Comparison of ENCODE assay signal across 15 cellular contexts in genomic region chr11:134024420-134025085, GRCh38. TPM values are rescaled to one million over a fixed set of nuclear protein-coding genes. Genes with fewer than 3 reads are reported as not detected.
A peak's percentile ranks its signal among the peaks of the same experiment; 100 is the strongest.
DNase-seq lines count a peak whose midpoint lies in the region; ATAC-seq, FAIRE-seq and TF ChIP-seq lines count a peak whose summit lies in the region.
"Had no signal": no experiment of that assay in that cellular context is flagged by ENCODE, and none has a peak within 500 bp of the region (broad histone marks: within the 10 kb centered on the region; RNA-seq: fewer than 3 reads in every experiment).

No MANE protein-coding gene starts in this region.

- H3K27ac ChIP-seq in PC-3 (ENCODE audit: low read length), result no peak overlapping the region
- H3K27ac ChIP-seq: HL-60 had no signal

- no peak for FAIRE-seq in GM12892 (lab: Jason Lieb, UNC)

- peaks cover 6% of the 10 kb centered on the region for H3K4me1 ChIP-seq in PC-3 (ENCODE audit: insufficient read depth, low read length)

- POLR2A ChIA-PET in PC-3 (lab: Charles Lee; ENCODE audit: unreplicated experiment), result interaction anchor here (0.6 kb wide), 1 partner anchor 102 kb away, joined by 6 read pairs; no protein-coding TSS in a partner anchor

- peak in 2 of 3 donors; percentile 30 to 35 for DNase-seq in stimulated activated CD4-positive, alpha-beta T cell treated with anti-CD3 and anti-CD28 coated beads, Interleukin-12 subunit alpha, Interleukin-12 subunit beta, amount 100 ng/mL, for 48 hours (ENCODE audit: low read depth in 2 of 3, low spot score in 1 of 3)
- no peak for DNase-seq in stimulated activated CD4-positive, alpha-beta T cell treated with anti-CD3 and anti-CD28 coated beads, Interleukin-4, amount 100 ng/mL, for 4 hours
- peak; percentile 83 for DNase-seq in PC-3
- DNase-seq in left kidney (ENCODE audit: low read depth, low spot score), result peak; percentile 56
- no peak for DNase-seq in GM12892 (ENCODE audit: insufficient read length)
- no peak for DNase-seq in NOMO-1 treated with dmso at 0.1 percent for 144 hours (lab: John Stamatoyannopoulos, UW; ENCODE audit: unreplicated experiment)
- DNase-seq in GM13977 (ENCODE audit: low spot score), result no peak
- DNase-seq in DMS79 (lab: John Stamatoyannopoulos, UW), result no peak
- DNase-seq: CD4-positive, CD25-positive, alpha-beta regulatory T cell; immature natural killer cell; naive thymus-derived CD4-positive, alpha-beta T cell; NCI-H146; T-helper 9 cell had no signal

- no peak overlapping the region for H3K9ac ChIP-seq in PC-3 (ENCODE audit: low read length)

- TF ChIP-seq CTCF in PC-3 (conservative IDR thresholded peaks at IDR 0.05; ENCODE audit: low read depth, low read length) (no peak), GM13977 (IDR thresholded peaks at IDR 0.05; ENCODE audit: extremely low read depth, insufficient read depth, missing control alignments) (no peak)

- no peaks in the 10 kb centered on the region for H3K79me2 ChIP-seq in PC-3 (ENCODE audit: low read length)

- H3K9me2 ChIP-seq in PC-3 (replicated peaks; ENCODE audit: low read length), result no peaks in the 10 kb centered on the region

- H2AFZ ChIP-seq in PC-3 (ENCODE audit: low read length), result peak overlapping the region; percentile 45; the same call in 1 of the 2 replicates

- no peaks in the 10 kb centered on the region for H4K20me1 ChIP-seq in PC-3 (ENCODE audit: low read length)

- in situ Hi-C loops in GM13977 (cut with MboI; ENCODE audit: low pct_unique_long_range_greater_than_20kb, low sequenced_read_pairs, unreplicated experiment), result no loop called here

- no peak for TF ChIP-seq POLR2A in GM12892 (IDR thresholded peaks at IDR 0.05; ENCODE audit: low read depth, low read length)

- H3F3A ChIP-seq in PC-3 (ENCODE audit: low read length, unreplicated experiment), result no peaks in the 10 kb centered on the region

- peak overlapping the region; percentile 54 for H3K4me2 ChIP-seq in PC-3 (ENCODE audit: low read length)

- H3K9me3 ChIP-seq in PC-3 (ENCODE audit: low read length), result no peaks in the 10 kb centered on the region

- no peaks in the 10 kb centered on the region for H3K36me3 ChIP-seq in PC-3 (ENCODE audit: low read depth, low read length)

- intact Hi-C loops in PC-3 (cut with micrococcal nuclease), result no loop called here

- peak; percentile 96 for ATAC-seq in PC-3
- ATAC-seq: naive thymus-derived CD4-positive, alpha-beta T cell had no signal

- CTCF ChIA-PET in PC-3 (lab: Charles Lee), result no interaction called here

- peaks cover 35% of the 10 kb centered on the region for H3K27me3 ChIP-seq in PC-3 (ENCODE audit: low read length)

- no TSS peak for BruUV-seq in PC-3 (replicated peaks; lab: Mats Ljungman, UMichigan)

- H3K4me3 ChIP-seq in PC-3 (ENCODE audit: low read length), result no peak overlapping the region

RNA-seq across cellular contexts. Expression of gene JAM3, which starts 44.3 kb away (rescaled TPM):
- 1.6 and 3.1 TPM in 2 replicates for total RNA-seq in PC-3 (2014; rRNA removed)
- polyA plus RNA-seq in GM12892 (2012; ENCODE audit: missing spikeins), result 1.0 TPM
- total RNA-seq: OCI-LY7 had no signal

Comparison
In these comparisons a context has a peak if more than half of its experiments do, and no peak if none do; other contexts are left out.
1. DNase-seq: peak in stimulated activated CD4-positive, alpha-beta T cell treated with anti-CD3 and anti-CD28 coated beads, Interleukin-12 subunit alpha, Interleukin-12 subunit beta, amount 100 ng/mL, for 48 hours (2 of 3), PC-3 (single experiment) and left kidney (single experiment); none in stimulated activated CD4-positive, alpha-beta T cell treated with anti-CD3 and anti-CD28 coated beads, Interleukin-4, amount 100 ng/mL, for 4 hours (0 of 2), GM12892 (single experiment), NOMO-1 treated with dmso at 0.1 percent for 144 hours (single experiment), GM13977 (single experiment) and DMS79 (single experiment).